ENCODE assay signal across 10 cellular contexts in the genomic region with DNA sequence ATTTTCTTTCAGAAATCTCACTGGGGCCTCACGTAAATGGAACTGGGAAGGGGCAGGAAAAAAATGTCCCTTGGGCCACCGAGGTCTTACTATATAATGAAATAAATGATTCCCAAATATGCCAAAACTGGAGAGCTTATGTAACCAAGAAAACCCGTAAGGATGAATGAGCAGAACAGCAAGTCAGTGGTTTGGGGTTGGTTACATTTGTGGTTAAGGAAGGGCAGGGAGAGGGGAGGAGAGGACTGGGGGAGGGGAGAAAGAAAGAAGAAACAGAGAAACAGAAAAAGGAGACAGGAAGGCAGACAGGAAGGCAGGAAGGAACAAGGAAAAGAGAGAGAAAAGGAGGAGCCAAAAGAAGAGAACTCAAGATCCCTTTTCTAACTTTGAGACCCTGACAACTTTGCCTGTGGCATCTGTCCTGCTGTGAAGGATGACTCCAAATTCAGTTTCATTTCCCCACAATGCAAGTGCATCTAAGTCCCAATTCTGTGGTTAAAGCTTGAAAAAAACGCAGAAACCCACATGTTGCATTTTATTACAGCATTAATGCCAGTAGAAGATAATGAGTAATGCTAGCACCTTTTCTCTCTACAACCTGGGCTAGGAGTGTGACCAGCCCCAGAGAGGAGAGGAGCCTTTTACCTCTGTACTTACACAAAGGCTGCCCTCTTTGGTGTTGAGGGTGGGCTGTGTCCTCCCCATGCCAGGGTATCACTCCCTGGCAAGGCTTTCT. TPM values are rescaled to one million over a fixed set of nuclear protein-coding genes. Genes with fewer than 3 reads are reported as not detected.
A peak's percentile ranks its signal among the peaks of the same experiment; 100 is the strongest.
DNase-seq lines count a peak whose midpoint lies in the region; ATAC-seq, FAIRE-seq and TF ChIP-seq lines count a peak whose summit lies in the region.
"Had no signal": no experiment of that assay in that cellular context is flagged by ENCODE, and none has a peak within 500 bp of the region (broad histone marks: within the 10 kb centered on the region; RNA-seq: fewer than 3 reads in every experiment).

No MANE protein-coding gene starts in this region.

- H4K20me1 ChIP-seq in HepG2 (ENCODE audit: insufficient read depth, low read length) = no peaks in the 10 kb centered on the region

- no peak overlapping the region for H2AFZ ChIP-seq in HepG2 (ENCODE audit: low read length)

- no peaks in the 10 kb centered on the region for H3K9me3 Mint-ChIP-seq in CD4-positive, alpha-beta memory T cell
- H3K9me3 Mint-ChIP-seq in activated CD4-positive, alpha-beta memory T cell treated with anti-CD3 and anti-CD28 coated beads for 36 hours = no peaks in the 10 kb centered on the region
- no peaks in the 10 kb centered on the region for H3K9me3 Mint-ChIP-seq in HFFc6

- H3K4me1 ChIP-seq in CD4-positive, alpha-beta memory T cell (ENCODE audit: insufficient read depth, low read length) = peaks cover 15% of the 10 kb centered on the region
- peaks cover 9% of the 10 kb centered on the region; the same call in 1 of the 2 replicates for H3K4me1 ChIP-seq in HepG2 (ENCODE audit: insufficient read depth, low read length)
- peaks cover 5 to 11% of the 10 kb centered on the region in 2 donors for H3K4me1 ChIP-seq in thyroid gland
- H3K4me1 ChIP-seq: vagina had no signal

- no peak overlapping the region for H3K27ac ChIP-seq in CD4-positive, alpha-beta memory T cell (ENCODE audit: low read depth, low read length)
- H3K27ac ChIP-seq in HepG2 (ENCODE audit: extremely low read length, insufficient read depth, low read length) = no peak overlapping the region
- H3K27ac ChIP-seq in thyroid gland = no peak overlapping the region
- H3K27ac ChIP-seq: vagina had no signal

- TF ChIP-seq POLR2A in HepG2 (IDR thresholded peaks at IDR 0.05; ENCODE audit: insufficient read depth in 1 of 2, low read depth in 2 of 2, low read length in 2 of 2) = no peak
- no peak for TF ChIP-seq POLR2A in thyroid gland (IDR thresholded peaks at IDR 0.05)

- H3K4me2 ChIP-seq in HepG2 (ENCODE audit: low read depth, low read length) = peak overlapping the region; percentile 29; the same call in 1 of the 2 replicates

- FAIRE-seq in HepG2 (lab: Jason Lieb, UNC) = no peak

- no peak overlapping the region for H3K4me3 ChIP-seq in CD4-positive, alpha-beta memory T cell (ENCODE audit: low read length in 2 of 2)
- H3K4me3 ChIP-seq in HepG2 (replicated peaks in 1 of 3; ENCODE audit: insufficient read depth in 1 of 3, low read depth in 2 of 3, low read length in 3 of 3) = no peak overlapping the region
- no peak overlapping the region for H3K4me3 ChIP-seq in thyroid gland (replicated peaks in 1 of 3)
- H3K4me3 ChIP-seq: vagina had no signal

- no TSS peak for BruUV-seq in HepG2 (replicated peaks; lab: Mats Ljungman, UMichigan)

- H3K27me3 ChIP-seq in CD4-positive, alpha-beta memory T cell (ENCODE audit: insufficient read depth, low read length) = no peaks in the 10 kb centered on the region
- peaks cover 2 to 29% of the 10 kb centered on the region in 2 experiments for H3K27me3 ChIP-seq in HepG2 (ENCODE audit: control insufficient read depth in 1 of 2, insufficient read depth in 2 of 2, low read length in 2 of 2)
- no peaks in the 10 kb centered on the region for H3K27me3 ChIP-seq in thyroid gland
- H3K27me3 ChIP-seq: vagina had no signal

- no peaks in the 10 kb centered on the region for H3K79me2 ChIP-seq in HepG2 (ENCODE audit: insufficient read depth, low read length)

- H3K27me3 Mint-ChIP-seq in CD4-positive, alpha-beta memory T cell = no peaks in the 10 kb centered on the region
- no peaks in the 10 kb centered on the region for H3K27me3 Mint-ChIP-seq in activated CD4-positive, alpha-beta memory T cell treated with anti-CD3 and anti-CD28 coated beads for 36 hours
- H3K27me3 Mint-ChIP-seq in HFFc6 (ENCODE audit: insufficient read depth) = peaks cover 14% of the 10 kb centered on the region

- H3K36me3 ChIP-seq in CD4-positive, alpha-beta memory T cell (ENCODE audit: insufficient read depth, low read length) = no peaks in the 10 kb centered on the region
- H3K36me3 ChIP-seq in HepG2 (replicated peaks in 1 of 2; ENCODE audit: control insufficient read depth in 1 of 2, insufficient read depth in 2 of 2, low read length in 2 of 2) (no peaks in the 10 kb centered on the region), thyroid gland (no peaks in the 10 kb centered on the region)
- H3K36me3 ChIP-seq: vagina had no signal

- in situ Hi-C loops in HepG2 (cut with HindIII; ENCODE audit: extremely low pct_ligation_motif_present, low pct_unique_long_range_greater_than_20kb) = loop anchor here (5.0 kb wide), 1 partner anchor 295 kb away; no protein-coding TSS in a partner anchor

- peak in 3 of 5 donors; percentile 3 to 12 (median 5) for DNase-seq in CD4-positive, alpha-beta memory T cell
- DNase-seq in M059J (ENCODE audit: low read depth) = peak; percentile 79
- no peak for DNase-seq in activated CD4-positive, alpha-beta memory T cell treated with anti-CD3 and anti-CD28 coated beads for 36 hours
- DNase-seq in HepG2 (ENCODE audit: low spot score) = no peak
- no peak for DNase-seq in stimulated activated CD4-positive, alpha-beta T cell treated with anti-CD3 and anti-CD28 coated beads, Interleukin-4, amount 100 ng/mL, for 1 hour
- DNase-seq in HFFc6 = no peak
- DNase-seq in thyroid gland = no peak
- DNase-seq: NCI-H2029 treated with DMSO at 0.1 percent for 48 hours had no signal

- H3K4me3 Mint-ChIP-seq in CD4-positive, alpha-beta memory T cell = peak overlapping the region in 2 of 8 donors; percentile 13
- no peak overlapping the region for H3K4me3 Mint-ChIP-seq in activated CD4-positive, alpha-beta memory T cell treated with anti-CD3 and anti-CD28 coated beads for 36 hours
- H3K4me3 Mint-ChIP-seq in HFFc6 = no peak overlapping the region

- H3K4me1 Mint-ChIP-seq in CD4-positive, alpha-beta memory T cell = peaks cover 13 to 26% (median 19%) of the 10 kb centered on the region in 4 donors
- H3K4me1 Mint-ChIP-seq in activated CD4-positive, alpha-beta memory T cell treated with anti-CD3 and anti-CD28 coated beads for 36 hours (ENCODE audit: low read depth) = peaks cover 13% of the 10 kb centered on the region
- peaks cover 17% of the 10 kb centered on the region for H3K4me1 Mint-ChIP-seq in HFFc6 (ENCODE audit: low read depth)

- 9% methylated on average over 4 of the region's 4 CpGs for WGBS in HepG2 (ENCODE audit: low lambda C conversion rate)
- 80 to 87% methylated on average over 4 of the region's 4 CpGs for WGBS in thyroid gland, 2 donors

- peak overlapping the region; percentile 13 to 80 (median 56) for H3K27ac Mint-ChIP-seq in CD4-positive, alpha-beta memory T cell
- H3K27ac Mint-ChIP-seq in activated CD4-positive, alpha-beta memory T cell treated with anti-CD3 and anti-CD28 coated beads for 36 hours = peak overlapping the region; percentile 35
- H3K27ac Mint-ChIP-seq in HFFc6 = no peak overlapping the region

- POLR2A ChIA-PET in CD4-positive, alpha-beta memory T cell (lab: Charles Lee; ENCODE audit: partially characterized antibody) = interaction anchor here (1.4 kb wide), 1 partner anchor 11 kb away, joined by 5 read pairs; the partner anchor contains the start of gene ARMC2
- POLR2A ChIA-PET in activated CD4-positive, alpha-beta memory T cell treated with anti-CD3 and anti-CD28 coated beads for 36 hours (lab: Charles Lee) = no interaction called here
- POLR2A ChIA-PET in HepG2 (lab: Yijun Ruan, JAX) = no interaction called here

- intact Hi-C loops in CD4-positive, alpha-beta memory T cell (cut with micrococcal nuclease) = loop anchor here (5.0 kb wide), 1 partner anchor 40 kb away; no protein-coding TSS in a partner anchor
- intact Hi-C loops in activated CD4-positive, alpha-beta memory T cell treated with anti-CD3 and anti-CD28 coated beads for 36 hours (cut with micrococcal nuclease) = loop anchor here (1.0 to 5.0 kb wide), 2 partner anchors 37 to 40 kb away; no protein-coding TSS in a partner anchor
- intact Hi-C loops in HepG2 (cut with micrococcal nuclease; ENCODE audit: unreplicated experiment) (loop anchor here (5.0 kb wide), 2 partner anchors 55 to 280 kb away; no protein-coding TSS in a partner anchor), thyroid gland (cut with DNase I) (loop anchor here (5.0 kb wide), 2 partner anchors 280 to 295 kb away; no protein-coding TSS in a partner anchor)

- H3K9ac ChIP-seq in HepG2 (ENCODE audit: insufficient read depth, low read depth, low read length) = no peak overlapping the region

- CTCF ChIA-PET in CD4-positive, alpha-beta memory T cell (lab: Charles Lee; ENCODE audit: partially characterized antibody) = interaction anchor here (0.8 to 5.5 kb wide), 8 partner anchors 11 to 295 kb away, joined by 3 to 40 read pairs (median 4); partner anchors contain the start of gene ARMC2
- CTCF ChIA-PET in activated CD4-positive, alpha-beta memory T cell treated with anti-CD3 and anti-CD28 coated beads for 36 hours (lab: Charles Lee) = interaction anchor here (0.6 to 3.4 kb wide), 4 partner anchors 56 to 1858 kb away, joined by 3 to 41 read pairs (median 4); no protein-coding TSS in a partner anchor
- CTCF ChIA-PET in HepG2 (lab: Yijun Ruan, JAX; ENCODE audit: low intra/inter-chr PET ratio, low total read pairs) = interaction anchor here (1.7 to 2.2 kb wide), 2 partner anchors 236 to 295 kb away, joined by 5 to 14 read pairs; no protein-coding TSS in a partner anchor

- H3K36me3 Mint-ChIP-seq in CD4-positive, alpha-beta memory T cell = no peaks in the 10 kb centered on the region
- no peaks in the 10 kb centered on the region for H3K36me3 Mint-ChIP-seq in activated CD4-positive, alpha-beta memory T cell treated with anti-CD3 and anti-CD28 coated beads for 36 hours
- H3K36me3 Mint-ChIP-seq in HFFc6 (ENCODE audit: low read depth) = no peaks in the 10 kb centered on the region

- TF ChIP-seq EP300 in HepG2 (IDR thresholded peaks at IDR 0.05; ENCODE audit: low read depth in 2 of 2, low read length in 2 of 2) = no peak
- TF ChIP-seq EP300 in HepG2 (CRISPR knock-in tag; IDR thresholded peaks at IDR 0.05; ENCODE audit: borderline replicate concordance) = no peak

- H3K9me3 ChIP-seq in CD4-positive, alpha-beta memory T cell (ENCODE audit: control insufficient read depth in 1 of 2, low read length in 2 of 2) = no peaks in the 10 kb centered on the region
- no peaks in the 10 kb centered on the region for H3K9me3 ChIP-seq in HepG2 (ENCODE audit: low read length)
- no peaks in the 10 kb centered on the region for H3K9me3 ChIP-seq in thyroid gland
- H3K9me3 ChIP-seq: vagina had no signal

- TF ChIP-seq CTCF in HepG2 (CRISPR knock-in tag; IDR thresholded peaks at IDR 0.05) (no peak), HFFc6 (IDR thresholded peaks at IDR 0.05) (no peak), thyroid gland (IDR thresholded peaks at IDR 0.05) (no peak)

- ATAC-seq in HepG2 (no peak), HG02571 (IDR thresholded peaks at IDR 0.05; ENCODE audit: unreplicated experiment) (no peak)

- TF ChIP-seq RAD21 in HepG2 (CRISPR knock-in tag; IDR thresholded peaks at IDR 0.05) = no peak

RNA-seq across cellular contexts. Expression of gene ARMC2, which starts 10.8 kb away (rescaled TPM):
- total RNA-seq in CD4-positive, alpha-beta memory T cell = 10 to 100 TPM; 10.7 to 11.2 TPM
- 1 to 10 TPM; 3.2 to 3.3 TPM for polyA plus RNA-seq in CD4-positive, alpha-beta memory T cell
- total RNA-seq in M059J (2014; rRNA removed; shearing (Covaris generic)) = 1.7 and 2.5 TPM in 2 replicates
- total RNA-seq in activated CD4-positive, alpha-beta memory T cell treated with anti-CD3 and anti-CD28 coated beads for 36 hours = 1 to 10 TPM; 4.4 to 7.9 TPM
- total RNA-seq in HepG2 (2016; rRNA removed; fragmentation: Illumina TruSeq; extraction: Trizol) (3.2 and 4.4 TPM in 2 replicates), thyroid gland (1 to 10 TPM; 5.2 to 9.3 (median 6.9) TPM)
- 2.7 and 3.0 TPM in 2 replicates for total RNA-seq in HepG2 (2016; cell fraction: cytosol; rRNA removed; fragmentation: Illumina TruSeq; extraction: Trizol; ENCODE audit: low read depth)
- 3.0 and 3.8 TPM in 2 replicates for total RNA-seq in HepG2 (2016; cell fraction: insoluble cytoplasmic fraction; rRNA removed; fragmentation: Illumina TruSeq; extraction: Trizol)
- total RNA-seq in HepG2 (2016; cell fraction: membrane; rRNA removed; fragmentation: Illumina TruSeq; extraction: Trizol) = 3.9 and 4.8 TPM in 2 replicates
- total RNA-seq in HepG2 (2016; cell fraction: nucleus; rRNA removed; fragmentation: Illumina TruSeq; extraction: Trizol) = 3.3 and 4.0 TPM in 2 replicates
- 1.4 and 2.2 TPM in 2 replicates for polyA plus RNA-seq in HepG2 (2011; rRNA removed)
- 1.1 and 2.0 TPM in 2 replicates for polyA plus RNA-seq in HepG2 (2011; cell fraction: cytosol; rRNA removed)
- 0.93 and 2.3 TPM in 2 replicates for polyA plus RNA-seq in HepG2 (2011; cell fraction: nucleus; rRNA removed)
- polyA plus RNA-seq in HepG2 (2012) = 1.1 and 1.8 TPM in 2 replicates
- 4.8 and 5.1 TPM in 2 replicates for polyA plus RNA-seq in HepG2 (2016; cell fraction: cytosol; fragmentation: Illumina TruSeq; extraction: Trizol; ENCODE audit: low read depth)
- polyA plus RNA-seq in HepG2 (2016; cell fraction: insoluble cytoplasmic fraction; fragmentation: Illumina TruSeq; extraction: Trizol; ENCODE audit: low read depth) = 2.6 and 3.1 TPM in 2 replicates
- polyA plus RNA-seq in HepG2 (2016; cell fraction: membrane; fragmentation: Illumina TruSeq; extraction: Trizol; ENCODE audit: low read depth) = 3.6 and 4.0 TPM in 2 replicates
- 4.9 and 5.6 TPM in 2 replicates for polyA plus RNA-seq in HepG2 (2016; cell fraction: nucleus; fragmentation: Illumina TruSeq; extraction: Trizol; ENCODE audit: insufficient read depth, low read depth)
- polyA minus RNA-seq in HepG2 (2011; rRNA and poly(A)+ RNA removed; ENCODE audit: low replicate concordance) = 2.0 and 2.2 TPM in 2 replicates
- 1.8 and 2.2 TPM in 2 replicates for polyA minus RNA-seq in HepG2 (2011; cell fraction: cytosol; rRNA and poly(A)+ RNA removed)
- polyA minus RNA-seq in HepG2 (2011; cell fraction: nucleus; rRNA and poly(A)+ RNA removed) = 3.2 and 4.6 TPM in 2 replicates
- 1 to 10 TPM; 1.8 to 3.6 (median 2.7) TPM for total RNA-seq in HFFc6 (2021; fragmentation: NEBNext Ultra II Directional; extraction: Animal tissue kit (Norgen Biotek cat#: 25700))

Comparison
In these comparisons a context has a peak if more than half of its experiments do, and no peak if none do; other contexts are left out.
1. DNase-seq: peak in CD4-positive, alpha-beta memory T cell (3 of 5) and M059J (single experiment); none in activated CD4-positive, alpha-beta memory T cell treated with anti-CD3 and anti-CD28 coated beads for 36 hours (single experiment), HepG2 (single experiment), stimulated activated CD4-positive, alpha-beta T cell treated with anti-CD3 and anti-CD28 coated beads, Interleukin-4, amount 100 ng/mL, for 1 hour (single experiment), HFFc6 (single experiment) and thyroid gland (0 of 2).